8 cellular contexts compared by ENCODE assay signal in the genomic region with DNA sequence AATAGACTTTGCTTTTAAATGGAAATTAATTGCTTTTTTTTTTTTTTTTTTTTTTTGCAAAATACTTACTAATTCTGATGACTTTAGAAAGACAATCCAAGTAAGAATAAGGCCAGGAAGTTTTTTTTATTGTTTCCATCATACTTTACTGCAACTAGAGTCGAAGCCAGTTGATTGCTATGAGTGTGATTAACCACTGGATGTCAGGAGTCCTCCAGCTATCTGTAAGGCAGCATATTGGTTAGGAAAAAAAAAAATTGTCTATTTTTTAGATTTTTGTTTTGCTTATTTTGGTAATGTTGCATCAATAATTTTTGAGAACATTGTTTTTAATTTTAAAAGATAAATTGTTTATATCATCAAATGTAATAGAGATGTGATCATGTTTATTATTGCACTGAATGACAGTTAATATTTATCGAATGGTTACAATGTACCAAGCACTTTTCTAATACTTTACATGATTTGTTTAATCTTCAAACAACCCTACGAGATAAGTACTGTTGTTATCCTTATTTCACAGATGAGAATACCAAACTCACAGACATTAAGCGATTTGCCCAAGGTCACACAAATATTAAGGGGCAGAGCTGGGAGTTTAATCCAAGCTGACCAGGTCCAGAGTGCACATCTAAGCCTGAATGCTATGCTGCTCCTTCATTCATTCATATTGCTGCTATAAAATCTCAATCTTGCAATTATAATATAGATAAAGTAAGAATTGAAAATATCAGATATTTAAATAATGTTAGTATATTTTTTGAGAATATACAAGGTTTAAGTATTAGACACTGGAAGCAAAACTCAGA. TPM values are rescaled to one million over a fixed set of nuclear protein-coding genes. Genes with fewer than 3 reads are reported as not detected.
DNase-seq lines count a peak whose midpoint lies in the region; TF ChIP-seq lines count a peak whose summit lies in the region.

No MANE protein-coding gene starts in this region.

- peaks cover 3% of the 10 kb centered on the region for H3K27me3 Mint-ChIP-seq in brain

- DNase-seq in NCI-H2196 (lab: John Stamatoyannopoulos, UW; ENCODE audit: unreplicated experiment) (peak; percentile 21), NCI-H2196 treated with DMSO at 0.1 percent for 48 hours (lab: John Stamatoyannopoulos, UW; ENCODE audit: unreplicated experiment) (no peak), Kasumi-1 (lab: John Stamatoyannopoulos, UW) (peak; percentile 28 to 57), lung microvascular endothelial cell (ENCODE audit: low read depth in 2 of 2) (peak; percentile 78 to 80), NCI-H446 treated with DMSO at 0.1 percent for 48 hours (lab: John Stamatoyannopoulos, UW) (no peak), DMS79 (lab: John Stamatoyannopoulos, UW) (no peak)
- DNase-seq in activated effector memory CD4-positive, alpha-beta T cell treated with Interleukin-2 at 50 U/mL for 16 hours, result no peak

- peak; percentile 80 to 81 for TF ChIP-seq CTCF in brain (conservative IDR thresholded peaks at IDR 0.05)

- H3K4me3 Mint-ChIP-seq in brain, result no peak overlapping the region

- H3K9me3 Mint-ChIP-seq in brain, result no peaks in the 10 kb centered on the region

- H3K36me3 Mint-ChIP-seq in brain, result no peaks in the 10 kb centered on the region

- no peak overlapping the region for H3K27ac Mint-ChIP-seq in brain

- no peaks in the 10 kb centered on the region for H3K4me1 Mint-ChIP-seq in brain

RNA-seq across cellular contexts. Expression of a gene that starts 19.9 kb away (rescaled TPM):
- not detected for polyA plus RNA-seq in brain (ENCODE audit: insufficient read depth, low read depth, low replicate concordance)
- total RNA-seq in lung microvascular endothelial cell, result not detected in 2 replicates

RNA-seq across cellular contexts. Expression of a gene that starts 34.1 kb away (rescaled TPM):
- not detected for polyA plus RNA-seq in brain (ENCODE audit: insufficient read depth, low read depth, low replicate concordance)
- total RNA-seq in lung microvascular endothelial cell, result not detected in 2 replicates

Comparison
In these comparisons a context has a peak if more than half of its experiments do, and no peak if none do; other contexts are left out.
1. DNase-seq: peak in NCI-H2196 (single experiment), Kasumi-1 (2 of 2) and lung microvascular endothelial cell (2 of 2); none in NCI-H2196 treated with DMSO at 0.1 percent for 48 hours (single experiment), NCI-H446 treated with DMSO at 0.1 percent for 48 hours (single experiment), DMS79 (single experiment) and activated effector memory CD4-positive, alpha-beta T cell treated with Interleukin-2 at 50 U/mL for 16 hours (single experiment).